16 cellular contexts compared by ENCODE assay signal in genomic region chr15:64961013-64961412, GRCh38.
"Had no signal": no experiment of that assay in that cellular context is flagged by ENCODE, and none has a peak within 500 bp of the region (broad histone marks: within the 10 kb centered on the region; RNA-seq: fewer than 3 reads in every experiment).

No MANE protein-coding gene starts in this region.

- H3K4me3 Mint-ChIP-seq: activated naive CD8-positive, alpha-beta T cell treated with anti-CD3 and anti-CD28 coated beads, Interleukin-2, amount 10 ng/mL, durations not matched to agents 7 days and 5 days; activated T-helper 1 cell treated with anti-CD3 and anti-CD28 coated beads, Interleukin-12 subunit alpha, Interleukin-12 subunit beta, Interleukin-2, Interleukin-4 antibody, amounts not matched to agents 30 ng/mL and 10 ng/mL and 1 ng/mL, durations not matched to agents 14 hours and 24 hours and 36 hours; mesothelial cell of epicardium had no signal

- DNase-seq: activated CD4-positive, alpha-beta T cell treated with anti-CD3 and anti-CD28 coated beads for 48 hours; activated naive CD8-positive, alpha-beta T cell treated with anti-CD3 and anti-CD28 coated beads, Interleukin-2, amount 10 ng/mL, durations not matched to agents 7 days and 5 days; anterior cingulate cortex; effector memory CD4-positive, alpha-beta T cell; gastrocnemius medialis; heart right ventricle; left colon; lower lobe of right lung; ovary; stimulated activated CD4-positive, alpha-beta T cell treated with anti-CD3 and anti-CD28 coated beads, Interleukin-12 subunit alpha, Interleukin-12 subunit beta, amount 100 ng/mL, for 4 hours; stimulated activated CD4-positive, alpha-beta T cell treated with anti-CD3 and anti-CD28 coated beads, Interleukin-2, amount 100 ng/mL, for 24 hours; T-helper 2 cell had no signal

- H3K4me1 Mint-ChIP-seq: activated naive CD8-positive, alpha-beta T cell treated with anti-CD3 and anti-CD28 coated beads, Interleukin-2, amount 10 ng/mL, durations not matched to agents 7 days and 5 days; mesothelial cell of epicardium had no signal

- H3K4me1 ChIP-seq: gastrocnemius medialis, heart right ventricle, lower lobe of right lung, tibial nerve had no signal

- H3K9me3 Mint-ChIP-seq: activated naive CD8-positive, alpha-beta T cell treated with anti-CD3 and anti-CD28 coated beads, Interleukin-2, amount 10 ng/mL, durations not matched to agents 7 days and 5 days; activated T-helper 1 cell treated with anti-CD3 and anti-CD28 coated beads, Interleukin-12 subunit alpha, Interleukin-12 subunit beta, Interleukin-2, Interleukin-4 antibody, amounts not matched to agents 30 ng/mL and 10 ng/mL and 1 ng/mL, durations not matched to agents 14 hours and 24 hours and 36 hours; mesothelial cell of epicardium had no signal

- H3K4me3 ChIP-seq: gastrocnemius medialis, heart right ventricle, lower lobe of right lung, ovary, tibial nerve had no signal

- H3K27me3 Mint-ChIP-seq: activated naive CD8-positive, alpha-beta T cell treated with anti-CD3 and anti-CD28 coated beads, Interleukin-2, amount 10 ng/mL, durations not matched to agents 7 days and 5 days had no signal

- H3K9me3 ChIP-seq: gastrocnemius medialis, heart right ventricle, lower lobe of right lung, ovary, tibial nerve had no signal

- H3K36me3 ChIP-seq: ovary had no signal

- H3K27ac ChIP-seq: epithelial cell of prostate, gastrocnemius medialis, heart right ventricle, lower lobe of right lung, ovary, tibial nerve had no signal

- ATAC-seq: gastrocnemius medialis, heart right ventricle, left colon, lower lobe of right lung had no signal

- H3K27me3 ChIP-seq: gastrocnemius medialis, heart right ventricle, ovary, tibial nerve had no signal

- H3K27ac Mint-ChIP-seq: activated T-helper 1 cell treated with anti-CD3 and anti-CD28 coated beads, Interleukin-12 subunit alpha, Interleukin-12 subunit beta, Interleukin-2, Interleukin-4 antibody, amounts not matched to agents 30 ng/mL and 10 ng/mL and 1 ng/mL, durations not matched to agents 14 hours and 24 hours and 36 hours; mesothelial cell of epicardium had no signal
